ENCODE assay signal across 19 cellular contexts in the genomic region with DNA sequence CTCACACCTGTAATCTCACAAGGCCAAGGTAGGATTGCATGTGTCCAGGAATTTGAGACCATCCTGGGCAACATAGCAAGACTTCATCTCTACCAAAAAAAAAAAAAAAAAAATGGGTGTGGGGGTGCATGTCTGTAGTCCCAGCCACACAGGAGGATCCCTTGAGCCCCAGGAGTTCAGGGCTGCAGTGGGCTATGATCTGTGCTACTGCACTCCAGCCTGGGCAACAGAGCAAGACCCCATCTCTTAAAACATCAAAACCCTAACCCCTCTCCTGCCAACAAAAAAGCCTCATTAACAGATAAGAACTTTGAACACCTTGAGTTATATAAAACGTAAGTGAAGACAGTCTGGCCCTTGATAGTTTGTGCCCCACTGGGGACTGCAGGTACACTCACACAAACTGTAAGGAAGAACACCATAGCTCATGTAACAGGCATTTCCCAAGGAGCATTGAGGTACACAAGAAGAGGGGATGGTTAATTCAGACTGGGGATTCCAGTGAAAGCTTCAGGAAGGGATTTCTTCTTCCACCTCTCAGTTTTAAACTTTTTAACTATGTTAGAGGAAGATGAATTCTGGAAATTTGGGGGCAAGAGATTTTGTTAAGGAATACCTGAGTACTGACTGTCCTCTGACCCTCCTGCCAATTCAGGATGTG. TPM values are rescaled to one million over a fixed set of nuclear protein-coding genes. Genes with fewer than 3 reads are reported as not detected.
DNase-seq lines count a peak whose midpoint lies in the region; ATAC-seq and TF ChIP-seq lines count a peak whose summit lies in the region.
"Had no signal": no experiment of that assay in that cellular context is flagged by ENCODE, and none has a peak within 500 bp of the region (broad histone marks: within the 10 kb centered on the region; RNA-seq: fewer than 3 reads in every experiment).

No MANE protein-coding gene starts in this region.

- H3K9me3 ChIP-seq in T-helper 17 cell (ENCODE audit: control insufficient read depth, low read length, poor library complexity, severe bottlenecking) (no peaks in the 10 kb centered on the region), trophoblast cell (ENCODE audit: insufficient read depth, low read depth, low read length) (no peaks in the 10 kb centered on the region)
- H3K9me3 ChIP-seq: heart right ventricle had no signal

- no peak overlapping the region for H3K9ac ChIP-seq in trophoblast cell (ENCODE audit: low read length)
- H3K9ac ChIP-seq: neural progenitor cell had no signal

- DNase-seq in EL (peak; percentile 15), GM23338 (ENCODE audit: low spot score) (no peak), T-helper 17 cell (no peak), trophoblast cell (no peak), OCI-M2 (lab: John Stamatoyannopoulos, UW; ENCODE audit: unreplicated experiment) (no peak), NOMO-1 treated with dmso at 0.1 percent for 144 hours (lab: John Stamatoyannopoulos, UW; ENCODE audit: unreplicated experiment) (no peak), NCI-H345 (lab: John Stamatoyannopoulos, UW) (no peak)
- DNase-seq: activated CD4-positive, alpha-beta T cell treated with anti-CD3 and anti-CD28 coated beads for 4 hours; activated naive CD8-positive, alpha-beta T cell treated with anti-CD3 and anti-CD28 coated beads, Interleukin-2, amount 50 U/mL, for 24 hours; cerebellar nuclear complex; HFFc6; left cardiac atrium; NCI-H1694; NCI-H2171; NCI-H524 treated with DMSO at 0.1 percent for 48 hours; RPMI8226; stimulated activated naive CD4-positive, alpha-beta T cell treated with Interleukin-2 at 50 U/mL for 16 hours had no signal

- H3K4me2 ChIP-seq in GM23338 = no peak overlapping the region
- H3K4me2 ChIP-seq in trophoblast cell (ENCODE audit: low read length) = no peak overlapping the region
- H3K4me2 ChIP-seq: neural progenitor cell had no signal

- no peak overlapping the region for H2BK120ac ChIP-seq in trophoblast cell (ENCODE audit: insufficient read depth, low read length, poor library complexity)

- no peak overlapping the region for H2AK5ac ChIP-seq in trophoblast cell (ENCODE audit: low read length)

- H3K4me1 Mint-ChIP-seq in GM23338 = peaks cover 24% of the 10 kb centered on the region
- H3K4me1 Mint-ChIP-seq in T-helper 17 cell = peaks cover 27% of the 10 kb centered on the region

- TF ChIP-seq CTCF in GM23338 (conservative IDR thresholded peaks at IDR 0.05; ENCODE audit: low read depth in 2 of 2) = no peak

- H3K14ac ChIP-seq in trophoblast cell (ENCODE audit: low read length) = no peak overlapping the region

- H3K4me3 ChIP-seq in GM23338 (no peak overlapping the region), trophoblast cell (ENCODE audit: low read depth, low read length) (no peak overlapping the region)
- H3K4me3 ChIP-seq: heart right ventricle, neural progenitor cell had no signal

- H3K27me3 Mint-ChIP-seq in GM23338 (ENCODE audit: insufficient read depth, low read depth, poor library complexity) (no peaks in the 10 kb centered on the region), T-helper 17 cell (no peaks in the 10 kb centered on the region)
- H3K27me3 Mint-ChIP-seq: activated naive CD8-positive, alpha-beta T cell treated with anti-CD3 and anti-CD28 coated beads, Interleukin-2, amount 50 U/mL, for 24 hours had no signal

- no peaks in the 10 kb centered on the region for H3K36me3 ChIP-seq in GM23338 (ENCODE audit: insufficient read depth)
- no peaks in the 10 kb centered on the region for H3K36me3 ChIP-seq in trophoblast cell (ENCODE audit: control insufficient read depth in 1 of 2, insufficient read depth in 2 of 2, low read length in 2 of 2)
- H3K36me3 ChIP-seq: heart right ventricle, neural progenitor cell had no signal

- H3K36me3 Mint-ChIP-seq in GM23338 (ENCODE audit: low read depth) (no peaks in the 10 kb centered on the region), T-helper 17 cell (ENCODE audit: low read depth) (no peaks in the 10 kb centered on the region)

- peaks cover 56% of the 10 kb centered on the region for H3K4me1 ChIP-seq in GM23338 (ENCODE audit: insufficient read depth)
- H3K4me1 ChIP-seq in trophoblast cell (ENCODE audit: control insufficient read depth in 1 of 2, insufficient read depth in 2 of 2, low read length in 2 of 2) = peaks cover 0 to 2% of the 10 kb centered on the region in 2 experiments

- WGBS in trophoblast cell (ENCODE audit: extremely low coverage, insufficient coverage, insufficient read length) = no CpG with 5 or more reads among the region's 1 CpG

- H3K27me3 ChIP-seq in GM23338 (ENCODE audit: insufficient read depth) = no peaks in the 10 kb centered on the region
- no peaks in the 10 kb centered on the region for H3K27me3 ChIP-seq in trophoblast cell (ENCODE audit: insufficient read depth, low read length)
- H3K27me3 ChIP-seq: heart right ventricle, neural progenitor cell had no signal

- H3K23ac ChIP-seq in trophoblast cell (ENCODE audit: low read length) = no peak overlapping the region

- no peak overlapping the region for H4K91ac ChIP-seq in trophoblast cell (ENCODE audit: low read depth, low read length)

- ATAC-seq in GM23338 (no peak), T-helper 17 cell (peak; percentile 31)

- H3K9me2 ChIP-seq in GM23338 (ENCODE audit: insufficient read depth) = no peaks in the 10 kb centered on the region

- H3K27ac Mint-ChIP-seq in GM23338 (no peak overlapping the region), T-helper 17 cell (no peak overlapping the region)
- H3K27ac Mint-ChIP-seq: activated naive CD8-positive, alpha-beta T cell treated with anti-CD3 and anti-CD28 coated beads, Interleukin-2, amount 50 U/mL, for 24 hours; HFFc6; neural progenitor cell had no signal

- H3K4me3 Mint-ChIP-seq in GM23338 (no peak overlapping the region), T-helper 17 cell (no peak overlapping the region)
- H3K4me3 Mint-ChIP-seq: activated naive CD8-positive, alpha-beta T cell treated with anti-CD3 and anti-CD28 coated beads, Interleukin-2, amount 50 U/mL, for 24 hours; HFFc6; neural progenitor cell had no signal

- H2BK12ac ChIP-seq in trophoblast cell (ENCODE audit: low read length) = no peak overlapping the region

- H4K8ac ChIP-seq in trophoblast cell (ENCODE audit: low read depth, low read length) = no peak overlapping the region

- peaks cover 8% of the 10 kb centered on the region; the same call in 1 of the 2 replicates for H3F3A ChIP-seq in GM23338 (replicated peaks; ENCODE audit: low read depth)

- H3K9me3 Mint-ChIP-seq in GM23338 = no peaks in the 10 kb centered on the region
- H3K9me3 Mint-ChIP-seq: activated naive CD8-positive, alpha-beta T cell treated with anti-CD3 and anti-CD28 coated beads, Interleukin-2, amount 50 U/mL, for 24 hours; HFFc6 had no signal

- no peak overlapping the region for H4K12ac ChIP-seq in trophoblast cell (ENCODE audit: low read depth, low read length)

- H3K18ac ChIP-seq in trophoblast cell (ENCODE audit: low read length) = no peak overlapping the region

- peaks cover 88% of the 10 kb centered on the region for H4K20me1 ChIP-seq in GM23338 (replicated peaks; ENCODE audit: insufficient read depth)

- no peak overlapping the region for H2BK5ac ChIP-seq in trophoblast cell (ENCODE audit: low read depth, low read length, poor library complexity)

- H2AFZ ChIP-seq in GM23338 (no peak overlapping the region), trophoblast cell (ENCODE audit: insufficient read depth, low read length, poor library complexity) (no peak overlapping the region)
- H2AFZ ChIP-seq: neural progenitor cell had no signal

- H3K27ac ChIP-seq in GM23338 (ENCODE audit: low read depth) (peak overlapping the region; percentile 67), trophoblast cell (ENCODE audit: low read depth, low read length) (no peak overlapping the region)
- H3K27ac ChIP-seq: neural progenitor cell had no signal

- H3K79me1 ChIP-seq in trophoblast cell (ENCODE audit: low read length) = no peaks in the 10 kb centered on the region

- H3K4ac ChIP-seq in trophoblast cell (ENCODE audit: low read depth, low read length) = peak overlapping the region; percentile 57

- peaks cover 100% of the 10 kb centered on the region for H3K79me2 ChIP-seq in GM23338 (replicated peaks; ENCODE audit: insufficient read depth)
- peaks cover 8% of the 10 kb centered on the region for H3K79me2 ChIP-seq in trophoblast cell (ENCODE audit: control insufficient read depth, insufficient read depth, low read length, poor library complexity)

RNA-seq across cellular contexts. Expression of a gene that starts 34.7 kb away (rescaled TPM):
- 205 and 212 TPM in 2 replicates for total RNA-seq in GM23338 (2014; rRNA removed; shearing (Covaris generic))
- 457 and 461 TPM in 2 replicates for polyA plus RNA-seq in GM23338 (2016; fragmentation: Nextera tagmentation; extraction: Ambion mirVana)
- 10 to 100 TPM; 77.9 to 88.3 TPM for total RNA-seq in T-helper 17 cell
- 45.4 and 47.2 TPM in 2 replicates for polyA plus RNA-seq in trophoblast cell (2013)
